Comparison of ENCODE assay signal across 8 cellular contexts in the genomic region with DNA sequence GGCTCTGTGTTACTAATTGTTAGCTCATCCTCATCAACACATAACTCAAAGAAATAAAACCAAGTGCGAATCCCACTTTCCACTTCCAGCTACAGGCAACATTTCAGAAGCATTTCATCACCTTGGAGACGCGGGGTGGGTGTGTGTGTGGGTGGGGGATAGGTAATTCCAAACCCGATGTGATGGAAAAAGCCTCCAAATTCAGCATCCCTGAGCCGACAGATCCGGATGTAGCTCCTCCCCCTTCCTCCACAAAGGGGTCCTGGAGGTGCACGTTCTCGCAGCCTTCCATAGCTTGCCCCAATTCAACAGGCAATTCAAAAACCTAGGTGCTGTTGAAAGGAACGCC. TPM values are rescaled to one million over a fixed set of nuclear protein-coding genes. Genes with fewer than 3 reads are reported as not detected.
DNase-seq lines count a peak whose midpoint lies in the region; ATAC-seq and TF ChIP-seq lines count a peak whose summit lies in the region.

No MANE protein-coding gene starts in this region.

- intact Hi-C loops in psoas muscle (cut with DNase I), result loop anchor here in 1 of 2 donors (5.0 kb wide), 1 partner anchor 125 kb away; no protein-coding TSS in a partner anchor

- ATAC-seq in HG03108 (IDR thresholded peaks at IDR 0.05; ENCODE audit: unreplicated experiment) (peak; percentile 0), psoas muscle (no peak), HG02938 (IDR thresholded peaks at IDR 0.05; ENCODE audit: unreplicated experiment) (no peak)

- H3K9me3 ChIP-seq in WERI-Rb-1 (ENCODE audit: severe bottlenecking) (no peaks in the 10 kb centered on the region), psoas muscle (no peaks in the 10 kb centered on the region)

- 0 to 1% (median 1%) methylated on average over 9 of the region's 9 CpGs for WGBS in psoas muscle, 3 donors

- H3K4me3 ChIP-seq in GM12864 (ENCODE audit: low read depth, low read length) (peak overlapping the region; percentile 93), WERI-Rb-1 (ENCODE audit: low read depth, low read length) (peak overlapping the region; percentile 84), fibroblast of the aortic adventitia (ENCODE audit: low read depth, low read length) (peak overlapping the region; percentile 91), psoas muscle (peak overlapping the region; percentile 81)

- H3K36me3 ChIP-seq in WERI-Rb-1 (peaks cover 31% of the 10 kb centered on the region), psoas muscle (ENCODE audit: insufficient read depth in 1 of 2, low read depth in 1 of 2) (peaks cover 4 to 18% of the 10 kb centered on the region in 2 donors)

- H3K27me3 ChIP-seq in WERI-Rb-1 (ENCODE audit: insufficient read depth, low read depth, severe bottlenecking), result no peaks in the 10 kb centered on the region
- no peaks in the 10 kb centered on the region for H3K27me3 ChIP-seq in psoas muscle (ENCODE audit: insufficient read depth in 3 of 3, low read length in 2 of 3)

- TF ChIP-seq CTCF in GM12864 (IDR thresholded peaks at IDR 0.05; ENCODE audit: low read depth, low read length, missing control alignments), result no peak
- no peak for TF ChIP-seq CTCF in WERI-Rb-1 (IDR thresholded peaks at IDR 0.05; ENCODE audit: low read depth, low read length)
- no peak for TF ChIP-seq CTCF in fibroblast of the aortic adventitia (IDR thresholded peaks at IDR 0.05; ENCODE audit: insufficient read depth, low read length)
- TF ChIP-seq CTCF in psoas muscle (IDR thresholded peaks at IDR 0.05), result no peak

- H3K27ac ChIP-seq in WERI-Rb-1, result peak overlapping the region; percentile 93
- H3K27ac ChIP-seq in psoas muscle, result peak overlapping the region; percentile 79

- H3K4me1 ChIP-seq in psoas muscle, result peaks cover 19% of the 10 kb centered on the region

- DNase-seq in GM12864 (ENCODE audit: low read depth), result peak; percentile 2
- DNase-seq in WERI-Rb-1, result no peak
- DNase-seq in fibroblast of the aortic adventitia (ENCODE audit: low read depth), result peak; percentile 52
- DNase-seq in psoas muscle, result no peak
- DNase-seq in epidermal melanocyte (ENCODE audit: insufficient read length, low spot score), result no peak
- DNase-seq in mesenteric fat pad (ENCODE audit: low spot score), result no peak

RNA-seq across cellular contexts. Expression of a gene that starts 0.5 kb away (rescaled TPM):
- 21.0 and 78.3 TPM in 2 replicates for total RNA-seq in fibroblast of the aortic adventitia (ENCODE audit: low replicate concordance)
- 10 to 100 TPM in 2 of 4 donors, 1 to 10 TPM in 2; 6.5 to 11.5 (median 9.3) TPM for total RNA-seq in psoas muscle
- polyA plus RNA-seq in psoas muscle, result 10 to 100 TPM in 1 of 3 donors, 1 to 10 TPM in 2; 5.7 to 14.1 (median 7.6) TPM
- total RNA-seq in mesenteric fat pad, result 24.0 TPM

Comparison
In these comparisons a context has a peak if more than half of its experiments do, and no peak if none do; other contexts are left out.
1. DNase-seq: peak in GM12864 (single experiment) and fibroblast of the aortic adventitia (single experiment); none in WERI-Rb-1 (single experiment), psoas muscle (0 of 2), epidermal melanocyte (single experiment) and mesenteric fat pad (single experiment).
2. Peak in every context shown above with its lines, with median percentiles within 50 percentile points of each other: H3K4me3 ChIP-seq.